ENCODE assay signal across 14 cellular contexts in the genomic region with DNA sequence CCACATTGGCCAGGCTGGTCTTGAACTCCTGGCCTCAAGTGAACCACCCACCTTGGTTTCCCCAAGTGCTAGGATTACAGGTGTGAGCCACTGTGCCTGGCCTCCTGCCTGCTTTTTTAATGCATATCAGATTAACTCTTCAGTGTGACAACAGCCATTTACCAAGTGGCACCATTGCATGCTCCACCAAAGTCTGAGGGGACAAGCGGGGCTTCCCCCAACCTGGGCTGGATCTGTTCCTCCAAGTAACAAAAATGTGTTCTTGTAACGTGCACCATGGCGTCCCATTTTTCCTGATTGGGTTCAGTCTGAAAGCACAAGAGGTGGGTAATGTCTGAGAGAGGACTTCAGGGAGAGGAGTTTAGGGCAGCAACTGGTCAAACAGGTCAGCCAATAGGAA.
DNase-seq lines count a peak whose midpoint lies in the region; ATAC-seq and TF ChIP-seq lines count a peak whose summit lies in the region.
"Had no signal": no experiment of that assay in that cellular context is flagged by ENCODE, and none has a peak within 500 bp of the region (broad histone marks: within the 10 kb centered on the region; RNA-seq: fewer than 3 reads in every experiment).

No MANE protein-coding gene starts in this region.

- TF ChIP-seq CTCF in heart right ventricle (IDR thresholded peaks at IDR 0.05) (no peak), type B pancreatic cell (conservative IDR thresholded peaks at IDR 0.05) (no peak), esophagus muscularis mucosa (IDR thresholded peaks at IDR 0.05) (no peak), glutamatergic neuron (IDR thresholded peaks at IDR 0.05; ENCODE audit: partially characterized antibody, unreplicated experiment) (no peak)

- H3K27ac ChIP-seq in heart right ventricle (no peak overlapping the region), esophagus muscularis mucosa (replicated peaks in 1 of 4) (no peak overlapping the region)
- H3K27ac ChIP-seq: A549, C4-2B had no signal

- no peak overlapping the region for H3K4me3 Mint-ChIP-seq in type B pancreatic cell
- no peak overlapping the region for H3K4me3 Mint-ChIP-seq in glutamatergic neuron (ENCODE audit: unreplicated experiment)
- H3K4me3 Mint-ChIP-seq: CD4-positive, alpha-beta memory T cell; H9 had no signal

- no peak for TF ChIP-seq EP300 in esophagus muscularis mucosa (IDR thresholded peaks at IDR 0.05)

- WGBS in heart right ventricle, 2 donors, result 95 to 97% methylated on average over 3 of the region's 3 CpGs
- WGBS in esophagus muscularis mucosa, result 100% methylated on average over 2 of the region's 3 CpGs

- H3K27me3 Mint-ChIP-seq in type B pancreatic cell (peaks cover 21% of the 10 kb centered on the region), glutamatergic neuron (ENCODE audit: unreplicated experiment) (peaks cover 5% of the 10 kb centered on the region)

- no peak for ATAC-seq in heart right ventricle
- ATAC-seq: GM12878 had no signal

- H3K4me1 ChIP-seq in heart right ventricle, result no peaks in the 10 kb centered on the region
- H3K4me1 ChIP-seq in esophagus muscularis mucosa, result no peaks in the 10 kb centered on the region
- H3K4me1 ChIP-seq: A549, BE2C had no signal

- TF ChIP-seq POLR2A in esophagus muscularis mucosa (IDR thresholded peaks at IDR 0.05; ENCODE audit: low read depth), result no peak

- H3K27ac Mint-ChIP-seq in type B pancreatic cell, result no peak overlapping the region
- H3K27ac Mint-ChIP-seq in glutamatergic neuron (ENCODE audit: unreplicated experiment), result no peak overlapping the region
- H3K27ac Mint-ChIP-seq: CD4-positive, alpha-beta memory T cell; H9 had no signal

- H3K9me3 Mint-ChIP-seq in type B pancreatic cell, result no peaks in the 10 kb centered on the region
- no peaks in the 10 kb centered on the region for H3K9me3 Mint-ChIP-seq in glutamatergic neuron (ENCODE audit: unreplicated experiment)

- DNase-seq in cardiac septum (ENCODE audit: low spot score), result peak; percentile 10
- no peak for DNase-seq in heart right ventricle
- peak; percentile 22 for DNase-seq in islet precursor cell
- peak; percentile 40 for DNase-seq in type B pancreatic cell (ENCODE audit: extremely low spot score, unreplicated experiment)
- no peak for DNase-seq in esophagus muscularis mucosa (ENCODE audit: extremely low spot score)
- no peak for DNase-seq in glutamatergic neuron
- DNase-seq: BE2C; CD4-positive, alpha-beta memory T cell; DMS79; GOT3; H9 had no signal

- H3K36me3 Mint-ChIP-seq in type B pancreatic cell, result no peaks in the 10 kb centered on the region
- peaks cover 16% of the 10 kb centered on the region for H3K36me3 Mint-ChIP-seq in glutamatergic neuron (ENCODE audit: unreplicated experiment)
- H3K36me3 Mint-ChIP-seq: CD4-positive, alpha-beta memory T cell had no signal

- no peaks in the 10 kb centered on the region for H3K36me3 ChIP-seq in heart right ventricle
- no peaks in the 10 kb centered on the region for H3K36me3 ChIP-seq in esophagus muscularis mucosa
- H3K36me3 ChIP-seq: BE2C had no signal

- H3K4me1 Mint-ChIP-seq in type B pancreatic cell (ENCODE audit: unreplicated experiment) (no peaks in the 10 kb centered on the region), glutamatergic neuron (ENCODE audit: low read depth, unreplicated experiment) (no peaks in the 10 kb centered on the region)
- H3K4me1 Mint-ChIP-seq: CD4-positive, alpha-beta memory T cell; H9 had no signal

- no peaks in the 10 kb centered on the region for H3K9me3 ChIP-seq in heart right ventricle
- H3K9me3 ChIP-seq in esophagus muscularis mucosa, result no peaks in the 10 kb centered on the region
- H3K9me3 ChIP-seq: A549, BE2C had no signal

- H3K4me3 ChIP-seq in heart right ventricle (no peak overlapping the region), esophagus muscularis mucosa (no peak overlapping the region)
- H3K4me3 ChIP-seq: A549, GM12878 had no signal

- H3K27me3 ChIP-seq in heart right ventricle (peaks cover 0 to 21% (median 10%) of the 10 kb centered on the region in 7 donors), esophagus muscularis mucosa (peaks cover 0 to 17% (median 0%) of the 10 kb centered on the region in 4 donors)

- intact Hi-C loops in cardiac septum (cut with DNase I) (no loop called here), heart right ventricle (cut with DNase I) (loop anchor here in 1 of 10 donors (5.0 kb wide), 1 partner anchor 1134 kb away; no protein-coding TSS in a partner anchor), esophagus muscularis mucosa (cut with DNase I) (no loop called here)

Comparison
In these comparisons a context has a peak if more than half of its experiments do, and no peak if none do; other contexts are left out.
1. DNase-seq: peak in cardiac septum (single experiment), islet precursor cell (single experiment) and type B pancreatic cell (single experiment); none in heart right ventricle (0 of 2), esophagus muscularis mucosa (single experiment) and glutamatergic neuron (single experiment).